ENCODE assay signal across 9 cellular contexts in the genomic region with DNA sequence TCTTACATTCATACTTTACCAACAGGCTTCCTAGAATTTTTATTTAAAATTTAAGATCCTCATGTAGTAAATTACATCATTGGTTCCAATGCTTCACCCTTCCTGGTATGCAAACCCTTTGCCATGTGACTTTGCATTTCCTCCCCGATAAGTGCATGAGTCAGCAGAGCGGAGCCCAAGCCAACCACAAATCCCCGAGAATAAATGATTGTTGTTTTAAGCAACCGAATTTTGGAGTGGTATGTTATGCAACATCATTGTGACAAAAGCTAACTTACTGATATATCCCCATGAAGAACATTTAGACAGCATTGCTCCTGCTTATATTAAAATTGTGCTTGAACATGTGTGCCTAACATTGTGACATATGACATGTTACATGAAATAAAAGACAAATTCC.
A peak's percentile ranks its signal among the peaks of the same experiment; 100 is the strongest.
DNase-seq lines count a peak whose midpoint lies in the region; ATAC-seq, FAIRE-seq and TF ChIP-seq lines count a peak whose summit lies in the region.
"Had no signal": no experiment of that assay in that cellular context is flagged by ENCODE, and none has a peak within 500 bp of the region (broad histone marks: within the 10 kb centered on the region; RNA-seq: fewer than 3 reads in every experiment).

No MANE protein-coding gene starts in this region.

- no peaks in the 10 kb centered on the region for H3K27me3 ChIP-seq in endothelial cell of umbilical vein (ENCODE audit: control insufficient read depth in 2 of 2, insufficient read depth in 2 of 2, low read length in 2 of 2)
- peaks cover 0 to 20% (median 0%) of the 10 kb centered on the region in 4 donors for H3K27me3 ChIP-seq in pancreas

- DNase-seq in GF-D8 (lab: John Stamatoyannopoulos, UW) = peak; percentile 40
- peak; percentile 90 for DNase-seq in NOMO-1 treated with DMSO at 0.1 percent for 48 hours (lab: John Stamatoyannopoulos, UW; ENCODE audit: unreplicated experiment)
- peak; percentile 34 for DNase-seq in endothelial cell of umbilical vein (ENCODE audit: low read depth, low spot score)
- no peak for DNase-seq in pancreas
- DNase-seq in medulla oblongata (ENCODE audit: extremely low spot score) = no peak
- no peak for DNase-seq in NCI-H524 (lab: John Stamatoyannopoulos, UW)
- DNase-seq: activated effector memory CD4-positive, alpha-beta T cell treated with anti-CD3 and anti-CD28 coated beads, Interleukin-2, amount 50 U/mL, for 16 hours had no signal

- no peaks in the 10 kb centered on the region for H3K9me3 ChIP-seq in endothelial cell of umbilical vein (replicated peaks; ENCODE audit: control insufficient read depth, insufficient read depth, low read length)
- no peaks in the 10 kb centered on the region for H3K9me3 ChIP-seq in pancreas

- POLR2A ChIA-PET in endothelial cell of umbilical vein (lab: Charles Lee) = no interaction called here

- peaks cover 4% of the 10 kb centered on the region for H3K4me1 ChIP-seq in endothelial cell of umbilical vein (ENCODE audit: control insufficient read depth, extremely low read depth, insufficient read depth, low read length)
- no peaks in the 10 kb centered on the region for H3K4me1 ChIP-seq in pancreas

- intact Hi-C loops in endothelial cell of umbilical vein (cut with micrococcal nuclease) (no loop called here), pancreas (cut with DNase I) (no loop called here)

- no peaks in the 10 kb centered on the region for H3K9me1 ChIP-seq in endothelial cell of umbilical vein (replicated peaks; ENCODE audit: control insufficient read depth, extremely low read depth, insufficient read depth, low read length)

- TF ChIP-seq POLR2A in endothelial cell of umbilical vein (IDR thresholded peaks at IDR 0.05; ENCODE audit: low read depth, low read length) = no peak

- H3K79me2 ChIP-seq in endothelial cell of umbilical vein (ENCODE audit: control insufficient read depth, insufficient read depth, low read length) = no peaks in the 10 kb centered on the region

- TF ChIP-seq CTCF in endothelial cell of umbilical vein (IDR thresholded peaks at IDR 0.05; ENCODE audit: extremely low read depth in 1 of 2, insufficient read depth in 1 of 2, low read depth in 1 of 2, low read length in 2 of 2) (no peak), pancreas (IDR thresholded peaks at IDR 0.05) (no peak)

- no peak overlapping the region for H3K4me2 ChIP-seq in endothelial cell of umbilical vein (ENCODE audit: insufficient read depth, low read length)

- no peaks in the 10 kb centered on the region for H4K20me1 ChIP-seq in endothelial cell of umbilical vein (replicated peaks; ENCODE audit: control insufficient read depth, extremely low read depth, insufficient read depth, low read length)

- H3K4me3 ChIP-seq in endothelial cell of umbilical vein (replicated peaks in 1 of 3; ENCODE audit: insufficient read depth in 1 of 3, low read depth in 1 of 3, low read length in 3 of 3) (no peak overlapping the region), pancreas (no peak overlapping the region)

- H3K36me3 ChIP-seq in endothelial cell of umbilical vein (ENCODE audit: control insufficient read depth in 2 of 2, extremely low read depth in 1 of 2, insufficient read depth in 2 of 2, low read length in 2 of 2) = no peaks in the 10 kb centered on the region
- H3K36me3 ChIP-seq in pancreas = no peaks in the 10 kb centered on the region

- FAIRE-seq in endothelial cell of umbilical vein (lab: Jason Lieb, UNC) (peak; percentile 47), pancreas (lab: Jason Lieb, UNC) (peak; percentile 34)

- ATAC-seq in pancreas (no peak), HG02840 (IDR thresholded peaks at IDR 0.05; ENCODE audit: low FRiP score, unreplicated experiment) (no peak), HG03196 (IDR thresholded peaks at IDR 0.05; ENCODE audit: unreplicated experiment) (no peak)

- 52 to 62% methylated on average over 4 of the region's 4 CpGs for WGBS in pancreas, 2 donors

- no peak overlapping the region for H2AFZ ChIP-seq in endothelial cell of umbilical vein (ENCODE audit: low read depth, low read length)

- H3K27ac ChIP-seq in endothelial cell of umbilical vein (ENCODE audit: insufficient read depth, low read depth, low read length) (no peak overlapping the region), pancreas (no peak overlapping the region)

- CTCF ChIA-PET in endothelial cell of umbilical vein (lab: Charles Lee) = no interaction called here

- no TSS peak for BruUV-seq in endothelial cell of umbilical vein (replicated peaks; lab: Mats Ljungman, UMichigan)

- dilution Hi-C loops in endothelial cell of umbilical vein (cut with MboI; ENCODE audit: extremely low pct_ligation_motif_present, low sequenced_read_pairs) = no loop called here

- H3K9ac ChIP-seq in endothelial cell of umbilical vein (replicated peaks; ENCODE audit: extremely low read depth, insufficient read depth, low read length) = no peak overlapping the region

TF ChIP-seq in endothelial cell of umbilical vein, 7 proteins besides CTCF, POLR2A, EP300 and RAD21:
- TF ChIP-seq POLR2AphosphoS5 (IDR thresholded peaks at IDR 0.05; ENCODE audit: insufficient read depth, low read depth, low read length) = no peak
- TF ChIP-seq MYC (IDR thresholded peaks at IDR 0.05; ENCODE audit: low read depth, low read length) = no peak
- TF ChIP-seq EZH2 (IDR thresholded peaks at IDR 0.05; ENCODE audit: borderline replicate concordance, low read depth, low read length, severe bottlenecking) = no peak
- TF ChIP-seq FOS (IDR thresholded peaks at IDR 0.05; ENCODE audit: borderline replicate concordance, insufficient read depth, low read length) = peak; percentile 36
TF ChIP-seq in endothelial cell of umbilical vein: peak in this region for 1.

Comparison
In these comparisons a context has a peak if more than half of its experiments do, and no peak if none do; other contexts are left out.
1. DNase-seq: peak in GF-D8 (single experiment), NOMO-1 treated with DMSO at 0.1 percent for 48 hours (single experiment) and endothelial cell of umbilical vein (single experiment); none in pancreas (0 of 6), medulla oblongata (single experiment) and NCI-H524 (0 of 2).